Comparison of ENCODE assay signal across 22 cellular contexts in genomic region chr3:115476472-115476871, GRCh38.
"Had no signal": no experiment of that assay in that cellular context is flagged by ENCODE, and none has a peak within 500 bp of the region (broad histone marks: within the 10 kb centered on the region; RNA-seq: fewer than 3 reads in every experiment).

No MANE protein-coding gene starts in this region.

- H3K27ac ChIP-seq: coronary artery, dorsolateral prefrontal cortex, esophagus muscularis mucosa, foreskin keratinocyte, gastroesophageal sphincter, heart left ventricle, hepatocyte, left lung, lower lobe of right lung had no signal

- H3K9me3 ChIP-seq: esophagus muscularis mucosa, gastroesophageal sphincter, heart left ventricle, left lung, lower lobe of right lung, mucosa of descending colon had no signal

- ATAC-seq: foreskin keratinocyte, gastroesophageal sphincter, left cardiac atrium, left lung, lower lobe of right lung, mucosa of descending colon had no signal

- H3K36me3 ChIP-seq: esophagus muscularis mucosa, gastroesophageal sphincter, heart left ventricle, left lung, lower lobe of right lung had no signal

- H3K4me2 ChIP-seq: hepatocyte had no signal

- H3K27me3 ChIP-seq: esophagus muscularis mucosa, gastroesophageal sphincter, heart left ventricle, hepatocyte, left lung had no signal

- H3K79me2 ChIP-seq: hepatocyte had no signal

- H3K4me3 ChIP-seq: coronary artery, dorsolateral prefrontal cortex, esophagus muscularis mucosa, gastroesophageal sphincter, heart left ventricle, hepatocyte, left lung, lower lobe of right lung, mucosa of descending colon had no signal

- DNase-seq: dermis blood vessel endothelial cell; dorsolateral prefrontal cortex; effector CD4-positive, alpha-beta T cell; effector memory CD4-positive, alpha-beta T cell; foreskin keratinocyte; heart left ventricle; hypothalamus; immature natural killer cell; left cardiac atrium; left lung; left ventricle myocardium superior; lower lobe of right lung; mesenchymal stem cell; mucosa of descending colon had no signal

- FAIRE-seq: colon, endothelial cell of umbilical vein, frontal cortex, keratinocyte had no signal

- H2AFZ ChIP-seq: hepatocyte had no signal
